Comparison of ENCODE assay signal across 1 cellular context in genomic region chr2:215727507-215728503, GRCh38.
TF ChIP-seq lines count a peak whose summit lies in the region.

No MANE protein-coding gene starts in this region.

TF ChIP-seq in HepG2, 621 proteins besides CTCF, POLR2A, EP300 and RAD21 (continued from another document and continues in another):
- TF ChIP-seq NR2F6 (IDR thresholded peaks at IDR 0.05) (peak; percentile 42; the same call in 1 of the 2 replicates), NR2F6 (CRISPR knock-in tag; IDR thresholded peaks at IDR 0.05) (peak; percentile 51; the same call in 1 of the 2 replicates), CREM (IDR thresholded peaks at IDR 0.05) (peak; percentile 36; the same call in 1 of the 2 replicates), CREM (CRISPR knock-in tag; IDR thresholded peaks at IDR 0.05) (no peak), YEATS2 (CRISPR knock-in tag; IDR thresholded peaks at IDR 0.05; ENCODE audit: borderline replicate concordance) (no peak; the same call in 1 of the 2 replicates), ZFP37 (CRISPR knock-in tag; IDR thresholded peaks at IDR 0.05; ENCODE audit: borderline replicate concordance) (no peak), TARDBP (CRISPR knock-in tag; IDR thresholded peaks at IDR 0.05) (0 out of 2 replicates have a peak, but pooled peaks have one; percentile 31), ERF (CRISPR knock-in tag; IDR thresholded peaks at IDR 0.05) (peak; percentile 18; the same call in 1 of the 2 replicates), FOSL2 (CRISPR knock-in tag; IDR thresholded peaks at IDR 0.05) (peak; percentile 76), SAP130 (CRISPR knock-in tag; IDR thresholded peaks at IDR 0.05; ENCODE audit: low read depth) (peak; percentile 37; the same call in 1 of the 2 replicates), NAIF1 (CRISPR knock-in tag; IDR thresholded peaks at IDR 0.05; ENCODE audit: borderline replicate concordance) (no peak), ZNF784 (CRISPR knock-in tag; IDR thresholded peaks at IDR 0.05; ENCODE audit: borderline replicate concordance) (0 out of 2 replicates have a peak, but pooled peaks have one; percentile 59), ZBTB49 (CRISPR knock-in tag; IDR thresholded peaks at IDR 0.05; ENCODE audit: borderline replicate concordance) (no peak), DPF2 (CRISPR knock-in tag; IDR thresholded peaks at IDR 0.05; ENCODE audit: borderline replicate concordance, low read depth) (0 out of 2 replicates have a peak, but pooled peaks have one; percentile 28), GFI1 (CRISPR knock-in tag; IDR thresholded peaks at IDR 0.05; ENCODE audit: borderline replicate concordance) (0 out of 2 replicates have a peak, but pooled peaks have one; percentile 27), NR2F1 (CRISPR knock-in tag; IDR thresholded peaks at IDR 0.05) (peak in 1 of 2 experiments; percentile 57; a peak in 1 of 4 replicates), ZNF792 (CRISPR knock-in tag; IDR thresholded peaks at IDR 0.05) (0 out of 2 replicates have a peak, but pooled peaks have one; percentile 33), ARNT2 (CRISPR knock-in tag; IDR thresholded peaks at IDR 0.05; ENCODE audit: low read depth) (0 out of 2 replicates have a peak, but pooled peaks have one; percentile 43), TCF7 (IDR thresholded peaks at IDR 0.05; ENCODE audit: low read depth) (peak; percentile 62), MIER3 (CRISPR knock-in tag; IDR thresholded peaks at IDR 0.05; ENCODE audit: borderline replicate concordance) (no peak), ZMYM4 (CRISPR knock-in tag; IDR thresholded peaks at IDR 0.05) (peak; percentile 64), BHLHE40 (IDR thresholded peaks at IDR 0.05; ENCODE audit: low read length) (peak; percentile 60), PAXIP1 (CRISPR knock-in tag; conservative IDR thresholded peaks at IDR 0.05) (peak; percentile 60), ZMYM3 (CRISPR knock-in tag; IDR thresholded peaks at IDR 0.05) (no peak), ZNF260 (CRISPR knock-in tag; IDR thresholded peaks at IDR 0.05; ENCODE audit: borderline replicate concordance, low read depth) (no peak), ZSCAN12 (CRISPR knock-in tag; IDR thresholded peaks at IDR 0.05) (no peak), FOXP1 (IDR thresholded peaks at IDR 0.05) (no peak), FOXP1 (CRISPR knock-in tag; IDR thresholded peaks at IDR 0.05) (0 out of 2 replicates have a peak, but pooled peaks have one; percentile 28), SOX13 (IDR thresholded peaks at IDR 0.05) (0 out of 2 replicates have a peak, but pooled peaks have one; percentile 20), SOX13 (CRISPR knock-in tag; conservative IDR thresholded peaks at IDR 0.05 in 1 of 2, IDR thresholded peaks at IDR 0.05 in 1 of 2) (peak in 1 of 2 experiments; percentile 51; a peak in 1 of 4 replicates), MAX (IDR thresholded peaks at IDR 0.05) (peak; percentile 63; the same call in 1 of the 2 replicates), ZNF567 (CRISPR knock-in tag; IDR thresholded peaks at IDR 0.05; ENCODE audit: borderline replicate concordance) (peak; percentile 37; the same call in 1 of the 2 replicates), PHF8 (CRISPR knock-in tag; IDR thresholded peaks at IDR 0.05) (no peak), SOX6 (IDR thresholded peaks at IDR 0.05) (no peak), SOX6 (CRISPR knock-in tag; IDR thresholded peaks at IDR 0.05) (peak; percentile 30; the same call in 1 of the 2 replicates), ZNF607 (CRISPR knock-in tag; IDR thresholded peaks at IDR 0.05; ENCODE audit: borderline replicate concordance) (no peak), SMARCC2 (IDR thresholded peaks at IDR 0.05) (0 out of 2 replicates have a peak, but pooled peaks have one; percentile 5), ZNF382 (CRISPR knock-in tag; IDR thresholded peaks at IDR 0.05; ENCODE audit: borderline replicate concordance) (0 out of 2 replicates have a peak, but pooled peaks have one; percentile 32), AFF4 (CRISPR knock-in tag; IDR thresholded peaks at IDR 0.05) (no peak), ZNF878 (CRISPR knock-in tag; IDR thresholded peaks at IDR 0.05) (no peak), ZNF644 (CRISPR knock-in tag; IDR thresholded peaks at IDR 0.05; ENCODE audit: low read depth) (peak; percentile 93), RARA (CRISPR knock-in tag; IDR thresholded peaks at IDR 0.05) (peak; percentile 46; the same call in 1 of the 2 replicates), USF2 (IDR thresholded peaks at IDR 0.05; ENCODE audit: low read depth, low read length) (0 out of 2 replicates have a peak, but pooled peaks have one; percentile 7), USF2 (CRISPR knock-in tag; IDR thresholded peaks at IDR 0.05; ENCODE audit: borderline replicate concordance) (peak; percentile 26; the same call in 1 of the 2 replicates), HNF4A (CRISPR knock-in tag; IDR thresholded peaks at IDR 0.05) (peak; percentile 66), ZGPAT (CRISPR knock-in tag; IDR thresholded peaks at IDR 0.05) (0 out of 2 replicates have a peak, but pooled peaks have one; percentile 31), ZNF546 (CRISPR knock-in tag; conservative IDR thresholded peaks at IDR 0.05) (no peak), MED1 (CRISPR knock-in tag; IDR thresholded peaks at IDR 0.05) (peak; percentile 67), POGZ (CRISPR knock-in tag; IDR thresholded peaks at IDR 0.05) (peak; percentile 71), NCOA5 (CRISPR knock-in tag; IDR thresholded peaks at IDR 0.05) (no peak), HDAC2 (CRISPR knock-in tag; IDR thresholded peaks at IDR 0.05) (peak; percentile 26), RXRB (CRISPR knock-in tag; IDR thresholded peaks at IDR 0.05; ENCODE audit: borderline replicate concordance) (peak; percentile 56; the same call in 1 of the 2 replicates), FOXA1 (IDR thresholded peaks at IDR 0.05) (no peak), FOXA1 (CRISPR knock-in tag; IDR thresholded peaks at IDR 0.05) (peak; percentile 81)
- TF ChIP-seq, protein P1, sequence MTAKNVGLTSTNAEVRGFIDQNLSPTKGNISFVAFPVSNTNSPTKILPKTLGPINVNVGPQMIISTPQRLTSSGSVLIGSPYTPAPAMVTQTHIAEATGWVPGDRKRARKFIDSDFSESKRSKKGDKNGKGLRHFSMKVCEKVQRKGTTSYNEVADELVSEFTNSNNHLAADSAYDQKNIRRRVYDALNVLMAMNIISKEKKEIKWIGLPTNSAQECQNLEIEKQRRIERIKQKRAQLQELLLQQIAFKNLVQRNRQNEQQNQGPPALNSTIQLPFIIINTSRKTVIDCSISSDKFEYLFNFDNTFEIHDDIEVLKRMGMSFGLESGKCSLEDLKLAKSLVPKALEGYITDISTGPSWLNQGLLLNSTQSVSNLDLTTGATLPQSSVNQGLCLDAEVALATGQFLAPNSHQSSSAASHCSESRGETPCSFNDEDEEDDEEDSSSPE (CRISPR knock-in tag; IDR thresholded peaks at IDR 0.05) = 0 out of 2 replicates have a peak, but pooled peaks have one; percentile 39
- TF ChIP-seq, protein P2, sequence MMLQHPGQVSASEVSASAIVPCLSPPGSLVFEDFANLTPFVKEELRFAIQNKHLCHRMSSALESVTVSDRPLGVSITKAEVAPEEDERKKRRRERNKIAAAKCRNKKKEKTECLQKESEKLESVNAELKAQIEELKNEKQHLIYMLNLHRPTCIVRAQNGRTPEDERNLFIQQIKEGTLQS (CRISPR knock-in tag; IDR thresholded peaks at IDR 0.05) = peak; percentile 10; the same call in 1 of the 2 replicates
